ENCODE assay signal across 16 cellular contexts in genomic region chr7:156402255-156402654, GRCh38.
DNase-seq lines count a peak whose midpoint lies in the region; ATAC-seq, FAIRE-seq and TF ChIP-seq lines count a peak whose summit lies in the region.
"Had no signal": no experiment of that assay in that cellular context is flagged by ENCODE, and none has a peak within 500 bp of the region (broad histone marks: within the 10 kb centered on the region; RNA-seq: fewer than 3 reads in every experiment).

No MANE protein-coding gene starts in this region.

- FAIRE-seq in K562 (lab: Jason Lieb, UNC) (peak; percentile 82), GM12891 (lab: Jason Lieb, UNC) (no peak)
- FAIRE-seq: GM12878 had no signal

- H3K79me2 ChIP-seq in MM.1S (ENCODE audit: low read length) (no peaks in the 10 kb centered on the region), K562 (ENCODE audit: control insufficient read depth, insufficient read depth, low read length) (no peaks in the 10 kb centered on the region)

- BruUV-seq in K562 (replicated peaks; lab: Mats Ljungman, UMichigan): no TSS peak

- peak; percentile 90 for TF ChIP-seq POLR2A in K562 (conservative IDR thresholded peaks at IDR 0.05)
- no peak for TF ChIP-seq POLR2A in testis (IDR thresholded peaks at IDR 0.05)
- TF ChIP-seq POLR2A in GM12891 (IDR thresholded peaks at IDR 0.05; ENCODE audit: low read depth, low read length): no peak

- H3K27ac ChIP-seq in MM.1S (ENCODE audit: low read length): no peak overlapping the region
- H3K27ac ChIP-seq in K562 (ENCODE audit: extremely low read depth, low read depth, low read length): peak overlapping the region; percentile 56; the same call in 2 of the 3 replicates
- H3K27ac ChIP-seq in testis: no peak overlapping the region
- H3K27ac ChIP-seq: BLaER1 treated with 17β-estradiol and CSF1 and Interleukin-3, amounts not matched to agents 10 nM and 100 nM; KMS-11 had no signal

- H3K9me1 ChIP-seq in K562 (ENCODE audit: control insufficient read depth, insufficient read depth, low read length): no peaks in the 10 kb centered on the region

- intact Hi-C loops in K562 (cut with micrococcal nuclease): no loop called here
- intact Hi-C loops in testis (cut with DNase I; ENCODE audit: low total_unique reads): no loop called here

- no peak for TF ChIP-seq CTCF in MM.1S (IDR thresholded peaks at IDR 0.05; ENCODE audit: low read length)
- 0 out of 6 replicates have a peak, but pooled peaks of 1 of the 3 experiments have one; percentile 21 for TF ChIP-seq CTCF in K562 (IDR thresholded peaks at IDR 0.05 in 2 of 3, conservative IDR thresholded peaks at IDR 0.05 in 1 of 3; ENCODE audit: insufficient read depth in 2 of 3, low read depth in 1 of 3, low read length in 3 of 3)
- TF ChIP-seq CTCF in testis (IDR thresholded peaks at IDR 0.05): no peak

- no peak for TF ChIP-seq RAD21 in K562 (CRISPR knock-in tag; conservative IDR thresholded peaks at IDR 0.05 in 1 of 2, IDR thresholded peaks at IDR 0.05 in 1 of 2)

- H3K9ac ChIP-seq in MM.1S (ENCODE audit: low read length) (peak overlapping the region; percentile 18; the same call in 1 of the 2 replicates), K562 (ENCODE audit: insufficient read depth in 1 of 2, low read depth in 2 of 2, low read length in 2 of 2) (peak overlapping the region; percentile 69 to 79; a peak in 3 of 4 replicates)
- H3K9ac ChIP-seq: BLaER1 treated with 17β-estradiol and CSF1 and Interleukin-3, amounts not matched to agents 10 nM and 100 nM; KMS-11 had no signal

- peak overlapping the region; percentile 15; the same call in 1 of the 2 replicates for H3K4me2 ChIP-seq in MM.1S (ENCODE audit: low read depth, low read length)
- peak overlapping the region; percentile 88 for H3K4me2 ChIP-seq in K562 (ENCODE audit: insufficient read depth, low read length)
- H3K4me2 ChIP-seq: BLaER1 treated with 17β-estradiol and CSF1 and Interleukin-3, amounts not matched to agents 10 nM and 100 nM; GM23338; KMS-11 had no signal

- H2AFZ ChIP-seq in MM.1S (ENCODE audit: low read length) (peak overlapping the region; percentile 26; the same call in 1 of the 2 replicates), K562 (ENCODE audit: low read depth, low read length) (peak overlapping the region; percentile 94)
- H2AFZ ChIP-seq: GM23338 had no signal

- peak; percentile 82 for DNase-seq in Daoy (ENCODE audit: low read depth)
- DNase-seq in MM.1S: peak; percentile 42
- DNase-seq in K562 (ENCODE audit: extremely low read depth in 1 of 4, low spot score in 3 of 4): peak; percentile 71 to 84 (median 78)
- DNase-seq in testis: peak; percentile 64
- DNase-seq in ureter (ENCODE audit: low spot score): no peak
- DNase-seq in GM12891 (ENCODE audit: insufficient read length, low spot score): no peak
- DNase-seq: ACHN; Calu3; CD4-positive, alpha-beta T cell; DMS 273 treated with DMSO at 0.1 percent for 48 hours had no signal

- peak; percentile 99 for ATAC-seq in K562
- no peak for ATAC-seq in HG03378 (IDR thresholded peaks at IDR 0.05; ENCODE audit: unreplicated experiment)
- ATAC-seq: GM12878, GM23338 had no signal

- H4K20me1 ChIP-seq in MM.1S (ENCODE audit: insufficient read depth, low read length) (no peaks in the 10 kb centered on the region), K562 (replicated peaks; ENCODE audit: control insufficient read depth, insufficient read depth, low read length) (no peaks in the 10 kb centered on the region; the same call in 1 of the 2 replicates)
- H4K20me1 ChIP-seq: BLaER1 treated with 17β-estradiol and CSF1 and Interleukin-3, amounts not matched to agents 10 nM and 100 nM had no signal

- WGBS in K562 (ENCODE audit: insufficient coverage, low coverage, missing lambda C conversion rate): 5% methylated on average over 11 of the region's 11 CpGs
- 73 to 85% methylated on average over 11 of the region's 11 CpGs for WGBS in testis, 2 donors

- H3K27me3 ChIP-seq in MM.1S (replicated peaks; ENCODE audit: insufficient read depth, low read length) (no peaks in the 10 kb centered on the region), K562 (ENCODE audit: control insufficient read depth in 2 of 2, insufficient read depth in 2 of 2, low read length in 2 of 2) (peaks cover 3% of the 10 kb centered on the region in 2 experiments; a peak in 2 of 5 replicates), testis (no peaks in the 10 kb centered on the region)
- H3K27me3 ChIP-seq: BLaER1 treated with 17β-estradiol and CSF1 and Interleukin-3, amounts not matched to agents 10 nM and 100 nM had no signal

- POLR2A ChIA-PET in K562 (lab: Yijun Ruan, JAX): interaction anchor here (0.8 kb wide), 1 partner anchor 200 kb away, joined by 3 read pairs; no protein-coding TSS in a partner anchor

- no peaks in the 10 kb centered on the region for H3K9me2 ChIP-seq in MM.1S (replicated peaks; ENCODE audit: insufficient read depth, low read length)

- H3K9me3 ChIP-seq in MM.1S (replicated peaks; ENCODE audit: insufficient read depth, low read length): no peaks in the 10 kb centered on the region
- no peaks in the 10 kb centered on the region for H3K9me3 ChIP-seq in K562 (replicated peaks; ENCODE audit: control insufficient read depth, insufficient read depth, low read depth, low read length)
- H3K9me3 ChIP-seq in testis: no peaks in the 10 kb centered on the region
- H3K9me3 ChIP-seq: BLaER1 treated with 17β-estradiol and CSF1 and Interleukin-3, amounts not matched to agents 10 nM and 100 nM; HAP-1 had no signal

- H3K36me3 ChIP-seq in MM.1S (replicated peaks; ENCODE audit: insufficient read depth, low read length) (no peaks in the 10 kb centered on the region), K562 (ENCODE audit: control insufficient read depth, insufficient read depth, low read length) (no peaks in the 10 kb centered on the region), testis (ENCODE audit: low read depth, missing control alignments) (no peaks in the 10 kb centered on the region)
- H3K36me3 ChIP-seq: BLaER1 treated with 17β-estradiol and CSF1 and Interleukin-3, amounts not matched to agents 10 nM and 100 nM; HAP-1 had no signal

- H3K4me1 ChIP-seq in MM.1S (ENCODE audit: low read length) (no peaks in the 10 kb centered on the region), K562 (replicated peaks in 1 of 2; ENCODE audit: control insufficient read depth in 2 of 2, insufficient read depth in 2 of 2, low read length in 2 of 2) (no peaks in the 10 kb centered on the region; a peak in 1 of 5 replicates), testis (no peaks in the 10 kb centered on the region)
- H3K4me1 ChIP-seq: BLaER1 treated with 17β-estradiol and CSF1 and Interleukin-3, amounts not matched to agents 10 nM and 100 nM; HAP-1 had no signal

- in situ Hi-C loops in K562 (cut with MboI): no loop called here

- CTCF ChIA-PET in K562 (lab: Yijun Ruan, JAX; ENCODE audit: low intra/inter-chr PET ratio): no interaction called here

- H3K4me3 ChIP-seq in MM.1S (ENCODE audit: low read length): peak overlapping the region; percentile 42; the same call in 1 of the 2 replicates
- peak overlapping the region; percentile 47 for H3K4me3 ChIP-seq in K562
- H3K4me3 ChIP-seq in testis: peak overlapping the region in 1 of 2 donors; percentile 17
- H3K4me3 ChIP-seq: BLaER1 treated with 17β-estradiol and CSF1 and Interleukin-3, amounts not matched to agents 10 nM and 100 nM; GM12878; GM23338; HAP-1 had no signal

- no peaks in the 10 kb centered on the region for H3F3A ChIP-seq in MM.1S (ENCODE audit: insufficient read depth, low read length)

- no peak for TF ChIP-seq EP300 in K562 (IDR thresholded peaks at IDR 0.05; ENCODE audit: low read length)

TF ChIP-seq in K562, 482 proteins besides CTCF, POLR2A, EP300 and RAD21 (continues in another document):
- TF ChIP-seq RNF2 (IDR thresholded peaks at IDR 0.05): no peak
- no peak for TF ChIP-seq ZNF280B (CRISPR knock-in tag; IDR thresholded peaks at IDR 0.05)

TF ChIP-seq in GM12891, 5 proteins besides CTCF, POLR2A, EP300 and RAD21:
- TF ChIP-seq POLR2AphosphoS5 (IDR thresholded peaks at IDR 0.05; ENCODE audit: low read depth, low read length): no peak

Comparison
In these comparisons a context has a peak if more than half of its experiments do, and no peak if none do; other contexts are left out.
1. DNase-seq: peak in Daoy (single experiment), MM.1S (single experiment), K562 (4 of 4) and testis (single experiment); none in ureter (single experiment) and GM12891 (single experiment).